Comparison of ENCODE assay signal across 15 cellular contexts in the genomic region with DNA sequence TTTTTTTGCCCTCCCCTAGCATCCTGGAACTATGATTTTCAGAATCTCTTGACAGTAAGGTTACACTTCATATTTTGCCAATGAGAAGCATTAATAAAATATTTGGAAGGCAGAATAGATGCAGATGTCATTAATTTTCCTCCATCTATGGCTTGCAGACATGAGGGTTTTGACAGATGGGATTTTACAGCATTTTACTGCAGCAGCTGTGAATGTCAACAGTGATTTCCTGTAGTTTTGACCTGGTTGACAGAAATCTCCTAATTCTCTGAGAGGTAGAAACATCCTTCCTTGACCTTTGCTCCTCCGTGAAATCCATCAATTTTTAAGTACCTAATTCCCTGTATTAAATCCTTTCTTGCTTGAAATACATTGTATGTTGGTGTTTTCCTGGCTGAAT.
DNase-seq lines count a peak whose midpoint lies in the region; ATAC-seq and TF ChIP-seq lines count a peak whose summit lies in the region.
"Had no signal": no experiment of that assay in that cellular context is flagged by ENCODE, and none has a peak within 500 bp of the region (broad histone marks: within the 10 kb centered on the region; RNA-seq: fewer than 3 reads in every experiment).

No MANE protein-coding gene starts in this region.

- TF ChIP-seq CTCF in AG10803 (conservative IDR thresholded peaks at IDR 0.05; ENCODE audit: low read length): no peak

- DNase-seq in DMS53 (lab: John Stamatoyannopoulos, UW) (peak; percentile 14), DMS53 treated with DMSO at 0.1 percent for 48 hours (lab: John Stamatoyannopoulos, UW; ENCODE audit: unreplicated experiment) (no peak), AG10803 (ENCODE audit: low read depth) (peak; percentile 37), NCI-H1694 treated with DMSO at 0.1 percent for 48 hours (lab: John Stamatoyannopoulos, UW) (peak; percentile 78), myocyte (ENCODE audit: low read depth) (peak; percentile 35), NCI-H2107 treated with DMSO at 0.1 percent for 48 hours (lab: John Stamatoyannopoulos, UW; ENCODE audit: unreplicated experiment) (no peak)
- DNase-seq: 8988T; CD4-positive, CD25-positive, alpha-beta regulatory T cell; DND-41; GDM1 had no signal

- ATAC-seq in HG02610 (IDR thresholded peaks at IDR 0.05; ENCODE audit: unreplicated experiment): no peak
- ATAC-seq in HG02884 (IDR thresholded peaks at IDR 0.05; ENCODE audit: unreplicated experiment): no peak
- ATAC-seq: HepG2 had no signal

- H3K4me3 ChIP-seq in AG10803 (ENCODE audit: low read length): no peak overlapping the region
- H3K4me3 ChIP-seq: BLaER1 treated with 17β-estradiol and CSF1 and Interleukin-3, amounts not matched to agents 10 nM and 100 nM; HAP-1 had no signal

Comparison
In these comparisons a context has a peak if more than half of its experiments do, and no peak if none do; other contexts are left out.
1. DNase-seq: peak in DMS53 (single experiment), AG10803 (single experiment), NCI-H1694 treated with DMSO at 0.1 percent for 48 hours (single experiment) and myocyte (single experiment); none in DMS53 treated with DMSO at 0.1 percent for 48 hours (single experiment) and NCI-H2107 treated with DMSO at 0.1 percent for 48 hours (single experiment).